ENCODE assay signal across 31 cellular contexts in genomic region chr4:144465546-144465945, GRCh38.
DNase-seq lines count a peak whose midpoint lies in the region; ATAC-seq, FAIRE-seq and TF ChIP-seq lines count a peak whose summit lies in the region.
"Had no signal": no experiment of that assay in that cellular context is flagged by ENCODE, and none has a peak within 500 bp of the region (broad histone marks: within the 10 kb centered on the region; RNA-seq: fewer than 3 reads in every experiment).

No MANE protein-coding gene starts in this region.

- in situ Hi-C loops in HepG2 (cut with HindIII; ENCODE audit: extremely low pct_ligation_motif_present, low pct_unique_long_range_greater_than_20kb) (no loop called here), K562 (cut with MboI) (no loop called here)

- H2AFZ ChIP-seq in HepG2 (ENCODE audit: low read length) (no peak overlapping the region), K562 (ENCODE audit: low read depth, low read length) (no peak overlapping the region)

- no peak overlapping the region for H3K4me2 ChIP-seq in HepG2 (ENCODE audit: low read depth, low read length)
- H3K4me2 ChIP-seq in K562 (ENCODE audit: insufficient read depth, low read length): no peak overlapping the region
- H3K4me2 ChIP-seq: A549; BLaER1; BLaER1 treated with 17β-estradiol and CSF1 and Interleukin-3, amounts not matched to agents 10 nM and 100 nM had no signal

- CTCF ChIA-PET in HepG2 (lab: Yijun Ruan, JAX; ENCODE audit: low intra/inter-chr PET ratio, low total read pairs) (no interaction called here), K562 (lab: Yijun Ruan, JAX; ENCODE audit: low intra/inter-chr PET ratio) (no interaction called here)

- POLR2A ChIA-PET in HepG2 (lab: Yijun Ruan, JAX) (no interaction called here), K562 (lab: Yijun Ruan, JAX) (no interaction called here)

- DNase-seq in HepG2 (ENCODE audit: low spot score): no peak
- no peak for DNase-seq in right lobe of liver
- no peak for DNase-seq in K562 (ENCODE audit: extremely low read depth in 1 of 4, low spot score in 3 of 4)
- DNase-seq: 8988T; ACHN; AML-193; BE2C; C1 segment of cervical spinal cord; Caco-2; Calu3; CD4-positive, alpha-beta memory T cell; CD4-positive, alpha-beta T cell; CD4-positive, CD25-positive, alpha-beta regulatory T cell; CD8-positive, alpha-beta memory T cell; CD8-positive, alpha-beta T cell; COR-L47; DMS 273 treated with DMSO at 0.1 percent for 48 hours; DMS153; DMS53; DMS79; DMS79 treated with DMSO at 0.1 percent for 48 hours; DND-41; EL had no signal

- H3K36me3 ChIP-seq in HepG2 (replicated peaks in 1 of 2; ENCODE audit: control insufficient read depth in 1 of 2, insufficient read depth in 2 of 2, low read length in 2 of 2) (no peaks in the 10 kb centered on the region), right lobe of liver (no peaks in the 10 kb centered on the region), K562 (ENCODE audit: control insufficient read depth, insufficient read depth, low read length) (no peaks in the 10 kb centered on the region)
- H3K36me3 ChIP-seq: BE2C; BLaER1; BLaER1 treated with 17β-estradiol and CSF1 and Interleukin-3, amounts not matched to agents 10 nM and 100 nM had no signal

- H3K9me1 ChIP-seq in K562 (ENCODE audit: control insufficient read depth, insufficient read depth, low read length): no peaks in the 10 kb centered on the region

- H4K20me1 ChIP-seq in HepG2 (ENCODE audit: insufficient read depth, low read length): no peaks in the 10 kb centered on the region
- H4K20me1 ChIP-seq in K562 (replicated peaks; ENCODE audit: control insufficient read depth, insufficient read depth, low read length): no peaks in the 10 kb centered on the region
- H4K20me1 ChIP-seq: BLaER1; BLaER1 treated with 17β-estradiol and CSF1 and Interleukin-3, amounts not matched to agents 10 nM and 100 nM had no signal

- TF ChIP-seq POLR2A in HepG2 (IDR thresholded peaks at IDR 0.05; ENCODE audit: insufficient read depth in 1 of 2, low read depth in 2 of 2, low read length in 2 of 2) (no peak), right lobe of liver (IDR thresholded peaks at IDR 0.05) (no peak), K562 (conservative IDR thresholded peaks at IDR 0.05) (no peak)

- FAIRE-seq in HepG2 (lab: Jason Lieb, UNC): no peak
- no peak for FAIRE-seq in K562 (lab: Jason Lieb, UNC)
- FAIRE-seq: A204.1, A549, D721Med had no signal

- H3K4me3 ChIP-seq in HepG2 (replicated peaks in 1 of 3; ENCODE audit: insufficient read depth in 1 of 3, low read depth in 2 of 3, low read length in 3 of 3) (no peak overlapping the region), right lobe of liver (no peak overlapping the region), K562 (no peak overlapping the region)
- H3K4me3 ChIP-seq: A549; BLaER1; BLaER1 treated with 17β-estradiol and CSF1 and Interleukin-3, amounts not matched to agents 10 nM and 100 nM had no signal

- H3K4me1 ChIP-seq in HepG2 (ENCODE audit: insufficient read depth, low read length): no peaks in the 10 kb centered on the region
- H3K4me1 ChIP-seq in right lobe of liver: no peaks in the 10 kb centered on the region
- no peaks in the 10 kb centered on the region for H3K4me1 ChIP-seq in K562 (replicated peaks in 1 of 2; ENCODE audit: control insufficient read depth in 2 of 2, insufficient read depth in 2 of 2, low read length in 2 of 2)
- H3K4me1 ChIP-seq: A549; BE2C; BLaER1; BLaER1 treated with 17β-estradiol and CSF1 and Interleukin-3, amounts not matched to agents 10 nM and 100 nM; Caco-2 had no signal

- TF ChIP-seq EP300 in HepG2 (IDR thresholded peaks at IDR 0.05; ENCODE audit: low read depth in 2 of 2, low read length in 2 of 2): no peak
- no peak for TF ChIP-seq EP300 in HepG2 (CRISPR knock-in tag; IDR thresholded peaks at IDR 0.05; ENCODE audit: borderline replicate concordance)
- no peak for TF ChIP-seq EP300 in K562 (IDR thresholded peaks at IDR 0.05; ENCODE audit: low read length)

- ATAC-seq in HepG2 (no peak), right lobe of liver (no peak), K562 (no peak), HG02642 (IDR thresholded peaks at IDR 0.05; ENCODE audit: poor library complexity, unreplicated experiment) (no peak)
- ATAC-seq: A549; CD8-positive, alpha-beta T cell had no signal

- no peak overlapping the region for H3K9ac ChIP-seq in HepG2 (ENCODE audit: insufficient read depth, low read depth, low read length)
- no peak overlapping the region for H3K9ac ChIP-seq in K562 (ENCODE audit: insufficient read depth in 1 of 2, low read depth in 2 of 2, low read length in 2 of 2)
- H3K9ac ChIP-seq: BLaER1; BLaER1 treated with 17β-estradiol and CSF1 and Interleukin-3, amounts not matched to agents 10 nM and 100 nM had no signal

- H3K9me3 ChIP-seq in HepG2 (ENCODE audit: low read length): no peaks in the 10 kb centered on the region
- no peaks in the 10 kb centered on the region for H3K9me3 ChIP-seq in right lobe of liver
- no peaks in the 10 kb centered on the region for H3K9me3 ChIP-seq in K562 (replicated peaks; ENCODE audit: control insufficient read depth, insufficient read depth, low read depth, low read length)
- H3K9me3 ChIP-seq: A549; BE2C; BLaER1; BLaER1 treated with 17β-estradiol and CSF1 and Interleukin-3, amounts not matched to agents 10 nM and 100 nM; Caco-2 had no signal

- H3K27ac ChIP-seq in HepG2 (ENCODE audit: extremely low read length, insufficient read depth, low read length): no peak overlapping the region
- H3K27ac ChIP-seq in right lobe of liver: no peak overlapping the region
- H3K27ac ChIP-seq in K562 (ENCODE audit: extremely low read depth, low read depth, low read length): no peak overlapping the region
- H3K27ac ChIP-seq: 22Rv1; A549; BLaER1; BLaER1 treated with 17β-estradiol and CSF1 and Interleukin-3, amounts not matched to agents 10 nM and 100 nM; C4-2B had no signal

- H3K27me3 ChIP-seq in HepG2 (ENCODE audit: control insufficient read depth in 1 of 2, insufficient read depth in 2 of 2, low read length in 2 of 2): no peaks in the 10 kb centered on the region
- H3K27me3 ChIP-seq in right lobe of liver: no peaks in the 10 kb centered on the region
- peaks cover 0 to 4% of the 10 kb centered on the region in 2 experiments; a peak in 1 of 5 replicates for H3K27me3 ChIP-seq in K562 (ENCODE audit: control insufficient read depth in 2 of 2, insufficient read depth in 2 of 2, low read length in 2 of 2)
- H3K27me3 ChIP-seq: BE2C; BLaER1; BLaER1 treated with 17β-estradiol and CSF1 and Interleukin-3, amounts not matched to agents 10 nM and 100 nM had no signal

- TF ChIP-seq RAD21 in HepG2 (CRISPR knock-in tag; IDR thresholded peaks at IDR 0.05): no peak
- no peak for TF ChIP-seq RAD21 in K562 (CRISPR knock-in tag; conservative IDR thresholded peaks at IDR 0.05 in 1 of 2, IDR thresholded peaks at IDR 0.05 in 1 of 2)

- TF ChIP-seq CTCF in HepG2 (CRISPR knock-in tag; IDR thresholded peaks at IDR 0.05): no peak
- no peak for TF ChIP-seq CTCF in right lobe of liver (IDR thresholded peaks at IDR 0.05)
- no peak for TF ChIP-seq CTCF in K562 (IDR thresholded peaks at IDR 0.05 in 2 of 3, conservative IDR thresholded peaks at IDR 0.05 in 1 of 3; ENCODE audit: insufficient read depth in 2 of 3, low read depth in 1 of 3, low read length in 3 of 3)

- BruUV-seq in HepG2 (replicated peaks; lab: Mats Ljungman, UMichigan): no TSS peak
- no TSS peak for BruUV-seq in K562 (replicated peaks; lab: Mats Ljungman, UMichigan)

- WGBS in HepG2 (ENCODE audit: low lambda C conversion rate): 1% methylated on average over 2 of the region's 2 CpGs
- 37% methylated on average over 2 of the region's 2 CpGs for WGBS in right lobe of liver (ENCODE audit: insufficient coverage, low coverage, low lambda C conversion rate, missing lambda C conversion rate)
- WGBS in K562 (ENCODE audit: insufficient coverage, low coverage, missing lambda C conversion rate): 3% methylated on average over 2 of the region's 2 CpGs

- intact Hi-C loops in HepG2 (cut with micrococcal nuclease; ENCODE audit: unreplicated experiment): no loop called here
- intact Hi-C loops in right lobe of liver (cut with DNase I): no loop called here
- intact Hi-C loops in K562 (cut with micrococcal nuclease): no loop called here

- H3K79me2 ChIP-seq in HepG2 (ENCODE audit: insufficient read depth, low read length) (no peaks in the 10 kb centered on the region), K562 (ENCODE audit: control insufficient read depth, insufficient read depth, low read length) (no peaks in the 10 kb centered on the region)

TF ChIP-seq in HepG2, 621 proteins besides CTCF, POLR2A, EP300 and RAD21:
- TF ChIP-seq MAFF (IDR thresholded peaks at IDR 0.05; ENCODE audit: low read depth, low read length): peak; percentile 16; the same call in 1 of the 2 replicates
- TF ChIP-seq ATF5 (CRISPR knock-in tag; IDR thresholded peaks at IDR 0.05; ENCODE audit: low read depth): no peak
- TF ChIP-seq MAFK (conservative IDR thresholded peaks at IDR 0.05 in 1 of 2, IDR thresholded peaks at IDR 0.05 in 1 of 2; ENCODE audit: low read length in 2 of 2): peak; percentile 12 to 52; a peak in 2 of 4 replicates

TF ChIP-seq in K562, 482 proteins besides CTCF, POLR2A, EP300 and RAD21:
- no peak for TF ChIP-seq ZNF766 (CRISPR knock-in tag; conservative IDR thresholded peaks at IDR 0.05)
- TF ChIP-seq HMGN3 (IDR thresholded peaks at IDR 0.05; ENCODE audit: borderline replicate concordance, extremely low read depth, insufficient read length, low read depth, low read length): no peak
- TF ChIP-seq E2F6 (IDR thresholded peaks at IDR 0.05; ENCODE audit: borderline replicate concordance in 1 of 2, extremely low read depth in 1 of 2, insufficient read depth in 1 of 2, insufficient read length in 1 of 2, low read depth in 1 of 2, low read length in 1 of 2, poor library complexity in 1 of 2, severe bottlenecking in 1 of 2): no peak
- no peak for TF ChIP-seq PCBP1 (IDR thresholded peaks at IDR 0.05; ENCODE audit: low read depth, low read length, poor library complexity, severe bottlenecking)
- TF ChIP-seq ZNF316 (IDR thresholded peaks at IDR 0.05): peak; percentile 51
TF ChIP-seq in K562: peak in this region for 1.

Comparison
In these comparisons a context has a peak if more than half of its experiments do, and no peak if none do; other contexts are left out.
1. Of the 241 proteins assayed by ChIP-seq in both HepG2 and K562: peak only in HepG2: MAFF and MAFK; only in K562: none; in both: none; in neither: 239.